In the genomic region with DNA sequence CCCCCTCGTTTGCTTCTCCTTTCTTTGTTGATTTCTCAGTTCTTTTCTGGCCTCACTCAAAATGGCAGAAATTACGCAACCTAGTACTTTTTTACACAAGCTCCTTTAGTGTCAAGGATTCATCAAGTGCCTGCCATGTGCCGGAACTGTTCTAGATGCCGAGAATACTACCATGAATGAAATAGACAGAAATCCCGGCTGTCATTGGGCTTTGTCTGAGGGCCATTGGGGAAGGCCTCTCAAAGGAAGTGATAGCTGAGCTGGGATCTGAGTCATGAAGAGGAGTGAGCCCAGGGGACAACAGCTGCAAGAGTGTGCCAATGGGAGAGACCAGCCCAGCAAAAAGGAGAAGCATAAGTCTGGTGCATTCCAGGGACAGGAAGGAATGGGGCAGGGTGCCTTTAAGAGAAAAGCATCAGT, we compare ENCODE assay signal across 8 cellular contexts. TPM values are rescaled to one million over a fixed set of nuclear protein-coding genes. Genes with fewer than 3 reads are reported as not detected.
DNase-seq lines count a peak whose midpoint lies in the region; ATAC-seq and TF ChIP-seq lines count a peak whose summit lies in the region.

No MANE protein-coding gene starts in this region.

- no peaks in the 10 kb centered on the region for H3K36me3 ChIP-seq in PC-9 (ENCODE audit: low read depth)

- CTCF ChIA-PET in PC-9 (lab: Charles Lee): interaction anchor here (1.2 kb wide), 1 partner anchor 123 kb away, joined by 4 read pairs; no protein-coding TSS in a partner anchor

- H3K4me3 ChIP-seq in PC-9: 0 out of 2 replicates have a peak overlapping the region, but pooled peaks have one; percentile 39

- no peak overlapping the region for H3K4me3 Mint-ChIP-seq in natural killer cell
- no peak overlapping the region for H3K4me3 Mint-ChIP-seq in activated CD4-positive, alpha-beta T cell treated with anti-CD3 and anti-CD28 coated beads, Interleukin-2, amount 10 ng/mL, durations not matched to agents 24 days and 14 days

- H3K27me3 ChIP-seq in PC-9 (ENCODE audit: insufficient read depth, low read depth): no peaks in the 10 kb centered on the region

- DNase-seq in Daoy (ENCODE audit: low read depth) (peak; percentile 89), PC-9 (peak; percentile 60 to 84), natural killer cell (no peak)
- DNase-seq in activated CD4-positive, alpha-beta T cell treated with anti-CD3 and anti-CD28 coated beads, Interleukin-2, amount 10 ng/mL, durations not matched to agents 24 days and 14 days: no peak
- no peak for DNase-seq in stimulated activated naive CD4-positive, alpha-beta T cell treated with Interleukin-2 at 50 U/mL for 16 hours (lab: John Stamatoyannopoulos, UW)

- TF ChIP-seq CTCF in PC-9 (conservative IDR thresholded peaks at IDR 0.05) (no peak), natural killer cell (IDR thresholded peaks at IDR 0.05) (no peak)

- H3K27ac Mint-ChIP-seq in natural killer cell: peak overlapping the region in 1 of 2 donors; percentile 54
- H3K27ac Mint-ChIP-seq in activated CD4-positive, alpha-beta T cell treated with anti-CD3 and anti-CD28 coated beads, Interleukin-2, amount 10 ng/mL, durations not matched to agents 24 days and 14 days: no peak overlapping the region

- no peaks in the 10 kb centered on the region for H3K9me3 Mint-ChIP-seq in natural killer cell
- no peaks in the 10 kb centered on the region for H3K9me3 Mint-ChIP-seq in activated CD4-positive, alpha-beta T cell treated with anti-CD3 and anti-CD28 coated beads, Interleukin-2, amount 10 ng/mL, durations not matched to agents 24 days and 14 days

- H3K4me1 Mint-ChIP-seq in natural killer cell: peaks cover 0 to 3% of the 10 kb centered on the region in 2 donors
- H3K4me1 Mint-ChIP-seq in activated CD4-positive, alpha-beta T cell treated with anti-CD3 and anti-CD28 coated beads, Interleukin-2, amount 10 ng/mL, durations not matched to agents 24 days and 14 days: peaks cover 15% of the 10 kb centered on the region

- H3F3A ChIP-seq in PC-9 (ENCODE audit: insufficient read depth, low read depth): peaks cover 47% of the 10 kb centered on the region

- intact Hi-C loops in PC-9 (cut with micrococcal nuclease; ENCODE audit: unreplicated experiment): loop anchor here (2.0 to 5.0 kb wide), 4 partner anchors 35 to 69 kb away; no protein-coding TSS in a partner anchor
- intact Hi-C loops in natural killer cell (cut with micrococcal nuclease): no loop called here
- intact Hi-C loops in activated CD4-positive, alpha-beta T cell treated with anti-CD3 and anti-CD28 coated beads, Interleukin-2, amount 10 ng/mL, durations not matched to agents 24 days and 14 days (cut with micrococcal nuclease): no loop called here

- H3K4me2 ChIP-seq in PC-9: peak overlapping the region; percentile 76

- peaks cover 0 to 7% of the 10 kb centered on the region in 2 donors for H3K27me3 Mint-ChIP-seq in natural killer cell (ENCODE audit: low read depth in 2 of 2)
- H3K27me3 Mint-ChIP-seq in activated CD4-positive, alpha-beta T cell treated with anti-CD3 and anti-CD28 coated beads, Interleukin-2, amount 10 ng/mL, durations not matched to agents 24 days and 14 days: no peaks in the 10 kb centered on the region

- no peaks in the 10 kb centered on the region for H3K79me2 ChIP-seq in PC-9 (ENCODE audit: low read depth)

- peak overlapping the region; percentile 90 for H3K27ac ChIP-seq in PC-9

- no peak overlapping the region for H2AFZ ChIP-seq in PC-9

- no TSS peak for BruUV-seq in PC-9 (replicated peaks; lab: Mats Ljungman, UMichigan)

- peaks cover 60% of the 10 kb centered on the region for H3K4me1 ChIP-seq in PC-9 (replicated peaks; ENCODE audit: insufficient read depth)

- no peaks in the 10 kb centered on the region for H3K9me3 ChIP-seq in PC-9 (ENCODE audit: insufficient read depth, low read depth)

- ATAC-seq in esophagus mucosa: peak; percentile 83
- ATAC-seq in natural killer cell: peak in 2 of 3 donors; percentile 28 to 52
- ATAC-seq in HG03460 (IDR thresholded peaks at IDR 0.05; ENCODE audit: unreplicated experiment): no peak
- ATAC-seq in HG02973 (IDR thresholded peaks at IDR 0.05; ENCODE audit: unreplicated experiment): no peak

- H3K36me3 Mint-ChIP-seq in natural killer cell: no peaks in the 10 kb centered on the region
- no peaks in the 10 kb centered on the region for H3K36me3 Mint-ChIP-seq in activated CD4-positive, alpha-beta T cell treated with anti-CD3 and anti-CD28 coated beads, Interleukin-2, amount 10 ng/mL, durations not matched to agents 24 days and 14 days (ENCODE audit: low read depth)

- H3K9me2 ChIP-seq in PC-9 (ENCODE audit: insufficient read depth): no peaks in the 10 kb centered on the region

- POLR2A ChIA-PET in PC-9 (lab: Charles Lee; ENCODE audit: unreplicated experiment): interaction anchor here (0.6 to 0.7 kb wide), 3 partner anchors 72 to 123 kb away, joined by 3 to 8 read pairs (median 4); no protein-coding TSS in a partner anchor

- no peaks in the 10 kb centered on the region for H4K20me1 ChIP-seq in PC-9 (ENCODE audit: insufficient read depth)

RNA-seq across cellular contexts. Expression of a gene that starts 34.3 kb away (rescaled TPM):
- 286 and 356 TPM in 2 replicates for total RNA-seq in Daoy (2014; rRNA removed; shearing (Covaris generic))
- total RNA-seq in PC-9 (2021) (231 and 260 TPM in 2 replicates), esophagus mucosa (327 TPM), natural killer cell (100 to 1,000 TPM; 157 to 200 (median 181) TPM)
- total RNA-seq in activated CD4-positive, alpha-beta T cell treated with anti-CD3 and anti-CD28 coated beads, Interleukin-2, amount 10 ng/mL, durations not matched to agents 24 days and 14 days: 246 and 251 TPM in 2 replicates

Comparison
In these comparisons a context has a peak if more than half of its experiments do, and no peak if none do; other contexts are left out.
1. DNase-seq: peak in Daoy (single experiment) and PC-9 (2 of 2); none in natural killer cell (single experiment), activated CD4-positive, alpha-beta T cell treated with anti-CD3 and anti-CD28 coated beads, Interleukin-2, amount 10 ng/mL, durations not matched to agents 24 days and 14 days (single experiment) and stimulated activated naive CD4-positive, alpha-beta T cell treated with Interleukin-2 at 50 U/mL for 16 hours (single experiment).
2. ATAC-seq: peak in esophagus mucosa (single experiment) and natural killer cell (2 of 3); none in HG03460 (single experiment) and HG02973 (single experiment).